ENCODE assay signal across 1 cellular context in genomic region chr11:118673361-118674093, GRCh38.
TF ChIP-seq lines count a peak whose summit lies in the region.

No MANE protein-coding gene starts in this region.

TF ChIP-seq in HepG2, 621 proteins besides CTCF, POLR2A, EP300 and RAD21 (continued from another document and continues in another):
- TF ChIP-seq RERE (CRISPR knock-in tag; IDR thresholded peaks at IDR 0.05; ENCODE audit: low read depth) = peak; percentile 98
- no peak for TF ChIP-seq KDM3A (CRISPR knock-in tag; IDR thresholded peaks at IDR 0.05; ENCODE audit: low read depth)
- TF ChIP-seq DMTF1 (CRISPR knock-in tag; IDR thresholded peaks at IDR 0.05) = no peak
- peak in 1 of 2 experiments; percentile 72; a peak in 2 of 4 replicates for TF ChIP-seq REST (IDR thresholded peaks at IDR 0.05; ENCODE audit: borderline replicate concordance in 1 of 2, low read depth in 1 of 2, low read length in 2 of 2)
- peak; percentile 88; the same call in 1 of the 2 replicates for TF ChIP-seq MEIS1 (CRISPR knock-in tag; IDR thresholded peaks at IDR 0.05; ENCODE audit: borderline replicate concordance)
- peak; percentile 40; the same call in 1 of the 2 replicates for TF ChIP-seq MNT (IDR thresholded peaks at IDR 0.05)
- no peak for TF ChIP-seq RFXANK (CRISPR knock-in tag; IDR thresholded peaks at IDR 0.05)
- TF ChIP-seq POLR2AphosphoS5 (IDR thresholded peaks at IDR 0.05; ENCODE audit: low read depth, low read length) = no peak
- TF ChIP-seq KMT2B (CRISPR knock-in tag; IDR thresholded peaks at IDR 0.05) = no peak
- TF ChIP-seq MTA3 (CRISPR knock-in tag; IDR thresholded peaks at IDR 0.05) = no peak
- TF ChIP-seq MBD4 (IDR thresholded peaks at IDR 0.05; ENCODE audit: borderline replicate concordance, low read length) = no peak
- no peak for TF ChIP-seq MIER3 (CRISPR knock-in tag; IDR thresholded peaks at IDR 0.05; ENCODE audit: borderline replicate concordance)
- no peak for TF ChIP-seq ZNF33B (CRISPR knock-in tag; IDR thresholded peaks at IDR 0.05)
- no peak for TF ChIP-seq ZNF329 (CRISPR knock-in tag; IDR thresholded peaks at IDR 0.05; ENCODE audit: low read depth)
- TF ChIP-seq ZMAT5 (CRISPR knock-in tag; IDR thresholded peaks at IDR 0.05; ENCODE audit: borderline replicate concordance, low read depth) = no peak
- TF ChIP-seq FOSL1 (CRISPR knock-in tag; IDR thresholded peaks at IDR 0.05; ENCODE audit: borderline replicate concordance) = no peak
- peak; percentile 98 for TF ChIP-seq SOX13 (IDR thresholded peaks at IDR 0.05)
- peak in 1 of 2 experiments; percentile 99; a peak in 2 of 4 replicates for TF ChIP-seq SOX13 (CRISPR knock-in tag; conservative IDR thresholded peaks at IDR 0.05 in 1 of 2, IDR thresholded peaks at IDR 0.05 in 1 of 2)
- TF ChIP-seq GATA4 (IDR thresholded peaks at IDR 0.05; ENCODE audit: borderline replicate concordance, low read depth) = no peak
- TF ChIP-seq PBX3 (CRISPR knock-in tag; IDR thresholded peaks at IDR 0.05; ENCODE audit: borderline replicate concordance) = no peak
- TF ChIP-seq ZNF274 (CRISPR knock-in tag; IDR thresholded peaks at IDR 0.05) = no peak
- no peak for TF ChIP-seq RBM22 (optimal IDR thresholded peaks at IDR 0.05; ENCODE audit: low read length)
- TF ChIP-seq ARHGAP35 (CRISPR knock-in tag; IDR thresholded peaks at IDR 0.05; ENCODE audit: borderline replicate concordance) = no peak
- no peak for TF ChIP-seq ZNF775 (CRISPR knock-in tag; IDR thresholded peaks at IDR 0.05; ENCODE audit: borderline replicate concordance)
- no peak for TF ChIP-seq PRDM4 (CRISPR knock-in tag; IDR thresholded peaks at IDR 0.05; ENCODE audit: borderline replicate concordance)
- TF ChIP-seq ZNF251 (CRISPR knock-in tag; IDR thresholded peaks at IDR 0.05) = no peak
- peak; percentile 72; the same call in 1 of the 2 replicates for TF ChIP-seq ZSCAN5A (CRISPR knock-in tag; IDR thresholded peaks at IDR 0.05; ENCODE audit: borderline replicate concordance)
- no peak for TF ChIP-seq ADNP (CRISPR knock-in tag; IDR thresholded peaks at IDR 0.05)
- TF ChIP-seq ZNF749 (CRISPR knock-in tag; IDR thresholded peaks at IDR 0.05; ENCODE audit: borderline replicate concordance) = peak; percentile 48; the same call in 1 of the 2 replicates
- TF ChIP-seq ZNF256 (CRISPR knock-in tag; conservative IDR thresholded peaks at IDR 0.05) = no peak
- no peak for TF ChIP-seq TFDP1 (CRISPR knock-in tag; IDR thresholded peaks at IDR 0.05; ENCODE audit: borderline replicate concordance)
- no peak for TF ChIP-seq JDP2 (CRISPR knock-in tag; IDR thresholded peaks at IDR 0.05; ENCODE audit: borderline replicate concordance)
- TF ChIP-seq HMG20B (CRISPR knock-in tag; conservative IDR thresholded peaks at IDR 0.05) = peak; percentile 81
- no peak for TF ChIP-seq MAZ (IDR thresholded peaks at IDR 0.05; ENCODE audit: borderline replicate concordance, low read depth, low read length)
- TF ChIP-seq MAZ (CRISPR knock-in tag; IDR thresholded peaks at IDR 0.05; ENCODE audit: low read depth) = no peak
- no peak for TF ChIP-seq GLMP (CRISPR knock-in tag; IDR thresholded peaks at IDR 0.05; ENCODE audit: borderline replicate concordance)
- no peak for TF ChIP-seq AGO2 (optimal IDR thresholded peaks at IDR 0.05; ENCODE audit: low read depth, low read length)
- no peak for TF ChIP-seq FOXM1 (CRISPR knock-in tag; IDR thresholded peaks at IDR 0.05)
